Comparison of ENCODE assay signal across 21 cellular contexts in the genomic region with DNA sequence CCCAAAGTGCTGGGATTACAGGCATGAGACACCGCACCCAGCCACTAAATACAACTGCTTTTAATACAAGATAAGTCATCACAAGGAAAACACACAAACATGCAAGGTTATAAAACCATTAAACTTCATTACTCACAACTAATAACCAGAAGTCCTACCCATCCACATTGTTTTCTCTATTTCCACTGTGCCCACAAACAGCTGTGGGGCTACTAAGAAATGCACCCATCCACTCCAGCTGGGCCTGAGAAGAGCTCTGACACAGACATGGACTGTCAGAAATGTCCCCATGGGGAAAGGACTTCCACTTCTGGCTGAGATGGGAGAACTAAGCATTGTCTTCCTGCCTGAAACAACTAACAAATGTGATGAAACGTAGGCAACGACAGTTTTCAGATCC. TPM values are rescaled to one million over a fixed set of nuclear protein-coding genes. Genes with fewer than 3 reads are reported as not detected.
"Had no signal": no experiment of that assay in that cellular context is flagged by ENCODE, and none has a peak within 500 bp of the region (broad histone marks: within the 10 kb centered on the region; RNA-seq: fewer than 3 reads in every experiment).

No MANE protein-coding gene starts in this region.

- DNase-seq: activated CD4-positive, CD25-positive, alpha-beta regulatory T cell treated with anti-CD3 and anti-CD28 coated beads, Interleukin-2, amount 50 U/mL, for 72 hours; activated naive CD4-positive, alpha-beta T cell treated with anti-CD3 and anti-CD28 coated beads for 36 hours; effector CD4-positive, alpha-beta T cell; esophagus squamous epithelium; immature natural killer cell; naive thymus-derived CD4-positive, alpha-beta T cell; sigmoid colon; stimulated activated CD4-positive, alpha-beta T cell treated with anti-CD3 and anti-CD28 coated beads, Interleukin-12 subunit alpha, Interleukin-12 subunit beta, amount 100 ng/mL, for 4 hours; stimulated activated CD4-positive, alpha-beta T cell treated with anti-CD3 and anti-CD28 coated beads, Interleukin-1b, Interleukin-23, amount 100 ng/mL, for 48 hours; stimulated activated CD8-positive, alpha-beta memory T cell treated with anti-CD3 and anti-CD28 coated beads, Interleukin-4, amount 100 ng/mL, for 48 hours; stimulated activated naive CD4-positive, alpha-beta T cell treated with Interleukin-2 at 50 U/mL for 16 hours; T-helper 1 cell; T-helper 9 cell had no signal

- H3K4me3 Mint-ChIP-seq: activated naive CD4-positive, alpha-beta T cell treated with anti-CD3 and anti-CD28 coated beads for 36 hours; immature natural killer cell; memory B cell; naive thymus-derived CD4-positive, alpha-beta T cell had no signal

- H3K27ac Mint-ChIP-seq: activated naive CD4-positive, alpha-beta T cell treated with anti-CD3 and anti-CD28 coated beads for 36 hours; memory B cell had no signal

- H3K9me3 ChIP-seq: ascending aorta, breast epithelium, esophagus squamous epithelium, neutrophil, sigmoid colon, tibial nerve had no signal

- H3K27me3 Mint-ChIP-seq: memory B cell; naive thymus-derived CD4-positive, alpha-beta T cell had no signal

- H3K27me3 ChIP-seq: ascending aorta, breast epithelium, esophagus squamous epithelium, neutrophil, sigmoid colon, tibial nerve had no signal

- H3K4me3 ChIP-seq: ascending aorta, breast epithelium, esophagus squamous epithelium, sigmoid colon, tibial nerve had no signal

- ATAC-seq: naive thymus-derived CD4-positive, alpha-beta T cell had no signal

- FAIRE-seq: endothelial cell of umbilical vein, urothelium cell line had no signal

- H3K27ac ChIP-seq: ascending aorta, breast epithelium, esophagus squamous epithelium, neutrophil, sigmoid colon, tibial nerve had no signal

- H3K4me1 ChIP-seq: ascending aorta, breast epithelium, esophagus squamous epithelium, sigmoid colon, tibial nerve had no signal

- H3K9me3 Mint-ChIP-seq: activated naive CD4-positive, alpha-beta T cell treated with anti-CD3 and anti-CD28 coated beads for 36 hours; immature natural killer cell; memory B cell; naive thymus-derived CD4-positive, alpha-beta T cell had no signal

RNA-seq across cellular contexts. Expression of a gene that starts 37.6 kb away (rescaled TPM):
- total RNA-seq: ascending aorta, endothelial cell of umbilical vein, fibroblast of villous mesenchyme had no signal
- polyA plus RNA-seq: naive thymus-derived CD4-positive, alpha-beta T cell had no signal
